9 cellular contexts compared by ENCODE assay signal in genomic region chr6:52976591-52977035, GRCh38. TPM values are rescaled to one million over a fixed set of nuclear protein-coding genes. Genes with fewer than 3 reads are reported as not detected.
DNase-seq lines count a peak whose midpoint lies in the region; ATAC-seq, FAIRE-seq and TF ChIP-seq lines count a peak whose summit lies in the region.
"Had no signal": no experiment of that assay in that cellular context is flagged by ENCODE, and none has a peak within 500 bp of the region (broad histone marks: within the 10 kb centered on the region; RNA-seq: fewer than 3 reads in every experiment).

No MANE protein-coding gene starts in this region.

- DNase-seq in Caco-2 (peak; percentile 54 to 60), NCI-H2081 treated with DMSO at 0.1 percent for 48 hours (lab: John Stamatoyannopoulos, UW) (no peak), NCI-H2196 treated with DMSO at 0.1 percent for 48 hours (lab: John Stamatoyannopoulos, UW; ENCODE audit: unreplicated experiment) (no peak), omental fat pad (ENCODE audit: low spot score) (no peak), frontal cortex (ENCODE audit: low spot score in 2 of 2) (no peak)
- DNase-seq: brain microvascular endothelial cell had no signal

- no peaks in the 10 kb centered on the region for H3K27me3 Mint-ChIP-seq in Caco-2 (ENCODE audit: insufficient read depth, unreplicated experiment)

- no peaks in the 10 kb centered on the region for H3K27me3 ChIP-seq in Caco-2 (replicated peaks; ENCODE audit: control insufficient read depth, insufficient read depth, low read length)
- H3K27me3 ChIP-seq: brain microvascular endothelial cell had no signal

- peaks cover 14% of the 10 kb centered on the region for H3K9me3 Mint-ChIP-seq in Caco-2 (ENCODE audit: unreplicated experiment)

- ATAC-seq in GM19438 (IDR thresholded peaks at IDR 0.05; ENCODE audit: low read depth, unreplicated experiment) (peak; percentile 90), HG03442 (IDR thresholded peaks at IDR 0.05; ENCODE audit: unreplicated experiment) (peak; percentile 55), esophagus mucosa (peak; percentile 47), omental fat pad (ENCODE audit: low FRiP score) (no peak)

- peaks cover 14% of the 10 kb centered on the region for H3K4me1 ChIP-seq in Caco-2

- no peak for FAIRE-seq in frontal cortex (lab: Jason Lieb, UNC)

- no TSS peak for BruUV-seq in Caco-2 (replicated peaks; lab: Mats Ljungman, UMichigan)

- peak overlapping the region; percentile 85 for H3K27ac Mint-ChIP-seq in Caco-2 (ENCODE audit: unreplicated experiment)

- peak overlapping the region; percentile 12 for H3K4me3 Mint-ChIP-seq in Caco-2 (ENCODE audit: unreplicated experiment)

- CTCF ChIA-PET in Caco-2 (lab: Charles Lee) = no interaction called here

- no peaks in the 10 kb centered on the region for H3K36me3 ChIP-seq in Caco-2 (ENCODE audit: control insufficient read depth, insufficient read depth, low read length)
- H3K36me3 ChIP-seq: brain microvascular endothelial cell had no signal

- intact Hi-C loops in Caco-2 (cut with micrococcal nuclease; ENCODE audit: unreplicated experiment) = loop anchor here (2.0 kb wide), 2 partner anchors 30 to 58 kb away; no protein-coding TSS in a partner anchor

- POLR2A ChIA-PET in Caco-2 (lab: Charles Lee) = no interaction called here

- TF ChIP-seq CTCF in Caco-2 (IDR thresholded peaks at IDR 0.05; ENCODE audit: insufficient read depth in 1 of 2, low read depth in 1 of 2, low read length in 1 of 2, severe bottlenecking in 1 of 2, unreplicated experiment in 1 of 2) (no peak), omental fat pad (IDR thresholded peaks at IDR 0.05) (no peak)

- H3K36me3 Mint-ChIP-seq in Caco-2 (ENCODE audit: insufficient read depth, unreplicated experiment) = no peaks in the 10 kb centered on the region

- no peak overlapping the region for H3K4me3 ChIP-seq in Caco-2 (ENCODE audit: low read depth, low read length)

- peaks cover 20% of the 10 kb centered on the region for H3K4me1 Mint-ChIP-seq in Caco-2 (ENCODE audit: low read depth, unreplicated experiment)

- 0 out of 2 replicates have a peak, but pooled peaks cover 6% of the 10 kb centered on the region for H3K9me3 ChIP-seq in Caco-2

RNA-seq across cellular contexts. Expression of gene GSTA4, which starts 18.5 kb away (rescaled TPM):
- total RNA-seq in Caco-2 (2022) (29.5 and 30.3 TPM in 2 replicates), esophagus mucosa (64.0 TPM), omental fat pad (10 to 100 TPM in 3 of 4 donors, 1 to 10 TPM in 1; 7.9 to 22.1 (median 19.1) TPM), frontal cortex (119 TPM)

Comparison
In these comparisons a context has a peak if more than half of its experiments do, and no peak if none do; other contexts are left out.
1. DNase-seq: peak in Caco-2 (2 of 2); none in NCI-H2081 treated with DMSO at 0.1 percent for 48 hours (single experiment), NCI-H2196 treated with DMSO at 0.1 percent for 48 hours (single experiment), omental fat pad (single experiment) and frontal cortex (0 of 2).